In genomic region chr15:28093761-28094535, GRCh38 we compare ENCODE assay signal across 16 cellular contexts. TPM values are rescaled to one million over a fixed set of nuclear protein-coding genes. Genes with fewer than 3 reads are reported as not detected.
DNase-seq lines count a peak whose midpoint lies in the region; ATAC-seq and TF ChIP-seq lines count a peak whose summit lies in the region.
"Had no signal": no experiment of that assay in that cellular context is flagged by ENCODE, and none has a peak within 500 bp of the region (broad histone marks: within the 10 kb centered on the region; RNA-seq: fewer than 3 reads in every experiment).

No MANE protein-coding gene starts in this region.

- no peak overlapping the region for H2AFZ ChIP-seq in GM23248

- no peaks in the 10 kb centered on the region for H3K36me3 ChIP-seq in lower lobe of right lung
- no peaks in the 10 kb centered on the region for H3K36me3 ChIP-seq in thyroid gland
- no peaks in the 10 kb centered on the region for H3K36me3 ChIP-seq in GM23248 (ENCODE audit: low read depth)

- peaks cover 31% of the 10 kb centered on the region for H3K4me1 Mint-ChIP-seq in activated naive CD4-positive, alpha-beta T cell treated with anti-CD3 and anti-CD28 coated beads, Interleukin-2, amount 10 ng/mL, durations not matched to agents 7 days and 5 days
- H3K4me1 Mint-ChIP-seq in activated T-helper 1 cell treated with anti-CD3 and anti-CD28 coated beads, Interleukin-12 subunit alpha, Interleukin-12 subunit beta, Interleukin-2, Interleukin-4 antibody, amounts not matched to agents 30 ng/mL and 10 ng/mL and 1 ng/mL, durations not matched to agents 14 hours and 24 hours and 36 hours (ENCODE audit: low read depth) = peaks cover 22% of the 10 kb centered on the region

- H3K9me3 ChIP-seq in lower lobe of right lung = peaks cover 17% of the 10 kb centered on the region
- H3K9me3 ChIP-seq in thyroid gland = no peaks in the 10 kb centered on the region
- no peaks in the 10 kb centered on the region for H3K9me3 ChIP-seq in GM23248 (ENCODE audit: low read depth)

- H3K9me3 Mint-ChIP-seq in activated naive CD4-positive, alpha-beta T cell treated with anti-CD3 and anti-CD28 coated beads, Interleukin-2, amount 10 ng/mL, durations not matched to agents 7 days and 5 days = peaks cover 9% of the 10 kb centered on the region
- H3K9me3 Mint-ChIP-seq in activated T-helper 1 cell treated with anti-CD3 and anti-CD28 coated beads, Interleukin-12 subunit alpha, Interleukin-12 subunit beta, Interleukin-2, Interleukin-4 antibody, amounts not matched to agents 30 ng/mL and 10 ng/mL and 1 ng/mL, durations not matched to agents 14 hours and 24 hours and 36 hours = peaks cover 14% of the 10 kb centered on the region

- in situ Hi-C loops in GM23248 (cut with MboI) = no loop called here

- H3F3A ChIP-seq in GM23248 (ENCODE audit: insufficient read depth) = no peaks in the 10 kb centered on the region

- ATAC-seq in lower lobe of right lung = no peak
- no peak for ATAC-seq in GM18858 (IDR thresholded peaks at IDR 0.05; ENCODE audit: unreplicated experiment)
- no peak for ATAC-seq in GM21786 (IDR thresholded peaks at IDR 0.05; ENCODE audit: unreplicated experiment)

- H3K27ac Mint-ChIP-seq in activated naive CD4-positive, alpha-beta T cell treated with anti-CD3 and anti-CD28 coated beads, Interleukin-2, amount 10 ng/mL, durations not matched to agents 7 days and 5 days = no peak overlapping the region
- H3K27ac Mint-ChIP-seq in activated T-helper 1 cell treated with anti-CD3 and anti-CD28 coated beads, Interleukin-12 subunit alpha, Interleukin-12 subunit beta, Interleukin-2, Interleukin-4 antibody, amounts not matched to agents 30 ng/mL and 10 ng/mL and 1 ng/mL, durations not matched to agents 14 hours and 24 hours and 36 hours = no peak overlapping the region
- H3K27ac Mint-ChIP-seq: activated naive CD4-positive, alpha-beta T cell treated with anti-CD3 and anti-CD28 coated beads for 36 hours; T-helper 2 cell treated with Interferon-gamma antibody and Interleukin-4, amounts not matched to agents 5 μg/mL and 100 μg/mL, for 36 hours had no signal

- TF ChIP-seq POLR2A in thyroid gland (IDR thresholded peaks at IDR 0.05) = no peak

- no peak overlapping the region for H3K9ac ChIP-seq in GM23248

- peaks cover 86% of the 10 kb centered on the region for H3K27me3 Mint-ChIP-seq in activated naive CD4-positive, alpha-beta T cell treated with anti-CD3 and anti-CD28 coated beads, Interleukin-2, amount 10 ng/mL, durations not matched to agents 7 days and 5 days
- peaks cover 70% of the 10 kb centered on the region for H3K27me3 Mint-ChIP-seq in activated T-helper 1 cell treated with anti-CD3 and anti-CD28 coated beads, Interleukin-12 subunit alpha, Interleukin-12 subunit beta, Interleukin-2, Interleukin-4 antibody, amounts not matched to agents 30 ng/mL and 10 ng/mL and 1 ng/mL, durations not matched to agents 14 hours and 24 hours and 36 hours (ENCODE audit: insufficient read depth)

- intact Hi-C loops in activated T-helper 1 cell treated with anti-CD3 and anti-CD28 coated beads, Interleukin-12 subunit alpha, Interleukin-12 subunit beta, Interleukin-2, Interleukin-4 antibody, amounts not matched to agents 30 ng/mL and 10 ng/mL and 1 ng/mL, durations not matched to agents 14 hours and 24 hours and 36 hours (cut with micrococcal nuclease) = no loop called here
- intact Hi-C loops in lower lobe of right lung (cut with DNase I) = no loop called here
- intact Hi-C loops in thyroid gland (cut with DNase I) = no loop called here

- peak overlapping the region; percentile 10 for H3K4me3 Mint-ChIP-seq in activated naive CD4-positive, alpha-beta T cell treated with anti-CD3 and anti-CD28 coated beads, Interleukin-2, amount 10 ng/mL, durations not matched to agents 7 days and 5 days
- H3K4me3 Mint-ChIP-seq in activated T-helper 1 cell treated with anti-CD3 and anti-CD28 coated beads, Interleukin-12 subunit alpha, Interleukin-12 subunit beta, Interleukin-2, Interleukin-4 antibody, amounts not matched to agents 30 ng/mL and 10 ng/mL and 1 ng/mL, durations not matched to agents 14 hours and 24 hours and 36 hours = peak overlapping the region; percentile 15
- H3K4me3 Mint-ChIP-seq: activated naive CD4-positive, alpha-beta T cell treated with anti-CD3 and anti-CD28 coated beads for 36 hours; T-helper 2 cell treated with Interferon-gamma antibody and Interleukin-4, amounts not matched to agents 5 μg/mL and 100 μg/mL, for 36 hours had no signal

- peak; percentile 16 for DNase-seq in activated naive CD4-positive, alpha-beta T cell treated with anti-CD3 and anti-CD28 coated beads, Interleukin-2, amount 10 ng/mL, durations not matched to agents 7 days and 5 days
- DNase-seq in activated naive CD4-positive, alpha-beta T cell treated with anti-CD3 and anti-CD28 coated beads, Interleukin-2, amount 50 U/mL, for 16 hours = no peak
- DNase-seq in activated T-helper 1 cell treated with anti-CD3 and anti-CD28 coated beads, Interleukin-12 subunit alpha, Interleukin-12 subunit beta, Interleukin-2, Interleukin-4 antibody, amounts not matched to agents 30 ng/mL and 10 ng/mL and 1 ng/mL, durations not matched to agents 14 hours and 24 hours and 36 hours (ENCODE audit: low spot score) = no peak
- DNase-seq in lower lobe of right lung (no peak), thyroid gland (peak; percentile 50 to 55), GM23248 (no peak)
- DNase-seq: activated CD4-positive, alpha-beta T cell treated with anti-CD3 and anti-CD28 coated beads, Interleukin-2, amount 50 U/mL, for 1 hour; activated naive CD4-positive, alpha-beta T cell treated with anti-CD3 and anti-CD28 coated beads for 36 hours; DMS79 treated with DMSO at 0.1 percent for 48 hours; GOT3; MV-4-11 had no signal

- no peaks in the 10 kb centered on the region for H3K9me2 ChIP-seq in GM23248 (ENCODE audit: insufficient read depth)

- H3K27me3 ChIP-seq in lower lobe of right lung (ENCODE audit: low read depth) (peaks cover 45% of the 10 kb centered on the region), thyroid gland (no peaks in the 10 kb centered on the region), GM23248 (replicated peaks; ENCODE audit: insufficient read depth) (peaks cover 31% of the 10 kb centered on the region)

- no peaks in the 10 kb centered on the region for H3K79me2 ChIP-seq in GM23248 (ENCODE audit: insufficient read depth)

- no peaks in the 10 kb centered on the region for H4K20me1 ChIP-seq in GM23248 (ENCODE audit: insufficient read depth)

- peaks cover 10% of the 10 kb centered on the region for H3K36me3 Mint-ChIP-seq in activated naive CD4-positive, alpha-beta T cell treated with anti-CD3 and anti-CD28 coated beads, Interleukin-2, amount 10 ng/mL, durations not matched to agents 7 days and 5 days
- no peaks in the 10 kb centered on the region for H3K36me3 Mint-ChIP-seq in activated T-helper 1 cell treated with anti-CD3 and anti-CD28 coated beads, Interleukin-12 subunit alpha, Interleukin-12 subunit beta, Interleukin-2, Interleukin-4 antibody, amounts not matched to agents 30 ng/mL and 10 ng/mL and 1 ng/mL, durations not matched to agents 14 hours and 24 hours and 36 hours (ENCODE audit: low read depth)

- peak overlapping the region; percentile 59 for H3K4me3 ChIP-seq in lower lobe of right lung
- peak overlapping the region in 1 of 3 donors; percentile 29 for H3K4me3 ChIP-seq in thyroid gland (replicated peaks in 1 of 3)
- H3K4me3 ChIP-seq in GM23248 = no peak overlapping the region

- no peak overlapping the region for H3K27ac ChIP-seq in lower lobe of right lung
- H3K27ac ChIP-seq in thyroid gland = peak overlapping the region; percentile 64 to 81 (median 78)
- H3K27ac ChIP-seq in GM23248 = no peak overlapping the region

- H3K4me1 ChIP-seq in lower lobe of right lung (peaks cover 42% of the 10 kb centered on the region), thyroid gland (peaks cover 43 to 52% of the 10 kb centered on the region in 2 donors), GM23248 (ENCODE audit: insufficient read depth) (peaks cover 4% of the 10 kb centered on the region)

- 41 to 57% methylated on average over 14 to 19 of the region's 19 CpGs for WGBS in thyroid gland, 2 donors
- WGBS in GM23248 (ENCODE audit: low coverage in 1 of 2, low lambda C conversion rate in 2 of 2, missing lambda C conversion rate in 2 of 2), 2 experiments = 82 to 88% methylated on average over 17 to 19 of the region's 19 CpGs

- CTCF ChIA-PET in activated naive CD4-positive, alpha-beta T cell treated with anti-CD3 and anti-CD28 coated beads, Interleukin-2, amount 10 ng/mL, durations not matched to agents 7 days and 5 days (lab: Charles Lee) = no interaction called here

- no peak overlapping the region for H3K4me2 ChIP-seq in GM23248 (ENCODE audit: unreplicated experiment)

- TF ChIP-seq CTCF in lower lobe of right lung (IDR thresholded peaks at IDR 0.05) (no peak), thyroid gland (IDR thresholded peaks at IDR 0.05) (no peak)

RNA-seq across cellular contexts. Expression of gene OCA2, which starts 5.2 kb away (rescaled TPM):
- total RNA-seq in activated T-helper 1 cell treated with anti-CD3 and anti-CD28 coated beads, Interleukin-12 subunit alpha, Interleukin-12 subunit beta, Interleukin-2, Interleukin-4 antibody, amounts not matched to agents 30 ng/mL and 10 ng/mL and 1 ng/mL, durations not matched to agents 14 hours and 24 hours and 36 hours = not detected in 2 replicates
- total RNA-seq in lower lobe of right lung (1.2 TPM), thyroid gland (10 to 100 TPM in 3 of 4 donors, 1 to 10 TPM in 1; 5.5 to 20.5 (median 13.8) TPM)
- not detected in 2 replicates for total RNA-seq in GM23248 (2014; rRNA removed; shearing (Covaris generic))
- not detected in 2 replicates for polyA plus RNA-seq in GM23248 (2016; fragmentation: Nextera tagmentation; extraction: Ambion mirVana)
- total RNA-seq: activated naive CD4-positive, alpha-beta T cell treated with anti-CD3 and anti-CD28 coated beads for 36 hours; fibroblast of lung had no signal
- polyA plus RNA-seq: AG04450, fibroblast of lung had no signal

Comparison
In these comparisons a context has a peak if more than half of its experiments do, and no peak if none do; other contexts are left out.
1. DNase-seq: peak in activated naive CD4-positive, alpha-beta T cell treated with anti-CD3 and anti-CD28 coated beads, Interleukin-2, amount 10 ng/mL, durations not matched to agents 7 days and 5 days (single experiment) and thyroid gland (2 of 2); none in activated naive CD4-positive, alpha-beta T cell treated with anti-CD3 and anti-CD28 coated beads, Interleukin-2, amount 50 U/mL, for 16 hours (single experiment), activated T-helper 1 cell treated with anti-CD3 and anti-CD28 coated beads, Interleukin-12 subunit alpha, Interleukin-12 subunit beta, Interleukin-2, Interleukin-4 antibody, amounts not matched to agents 30 ng/mL and 10 ng/mL and 1 ng/mL, durations not matched to agents 14 hours and 24 hours and 36 hours (single experiment), lower lobe of right lung (single experiment) and GM23248 (single experiment).
2. H3K27ac ChIP-seq: peak in thyroid gland (3 of 3); none in lower lobe of right lung (single experiment) and GM23248 (single experiment).